In genomic region chr10:86521620-86522384, GRCh38 we compare ENCODE assay signal across 8 cellular contexts. TPM values are rescaled to one million over a fixed set of nuclear protein-coding genes. Genes with fewer than 3 reads are reported as not detected.
A peak's percentile ranks its signal among the peaks of the same experiment; 100 is the strongest.
DNase-seq lines count a peak whose midpoint lies in the region; ATAC-seq, FAIRE-seq and TF ChIP-seq lines count a peak whose summit lies in the region.

WAPL (minus strand) TSS chr10:86521792; CDS start chr10:86518069, 3,723 bp downstream.

- no peaks in the 10 kb centered on the region for H3K27me3 Mint-ChIP-seq in activated naive CD8-positive, alpha-beta T cell treated with anti-CD3 and anti-CD28 coated beads, Interleukin-2, amount 50 U/mL, for 24 hours

- H3K36me3 ChIP-seq in pancreas, result peaks cover 0 to 6% (median 0%) of the 10 kb centered on the region in 3 donors
- no peaks in the 10 kb centered on the region for H3K36me3 ChIP-seq in thyroid gland

- H3K27me3 ChIP-seq in pancreas (no peaks in the 10 kb centered on the region), thyroid gland (no peaks in the 10 kb centered on the region)

- H3K9me3 ChIP-seq in pancreas (no peaks in the 10 kb centered on the region), thyroid gland (no peaks in the 10 kb centered on the region)

- intact Hi-C loops in Right ventricle myocardium superior (cut with DNase I) (loop anchor here (10.0 kb wide), 1 partner anchor 63 kb away; no protein-coding TSS in a partner anchor), pancreas (cut with DNase I) (no loop called here), thyroid gland (cut with DNase I) (loop anchor here (5.0 kb wide), 2 partner anchors 65 to 120 kb away; no protein-coding TSS in a partner anchor)

- H3K9me3 Mint-ChIP-seq in activated naive CD8-positive, alpha-beta T cell treated with anti-CD3 and anti-CD28 coated beads, Interleukin-2, amount 50 U/mL, for 24 hours, result no peaks in the 10 kb centered on the region

- FAIRE-seq in GM12891 (lab: Jason Lieb, UNC) (peak; percentile 97), pancreas (lab: Jason Lieb, UNC) (no peak)

- ATAC-seq in HG02763 (IDR thresholded peaks at IDR 0.05; ENCODE audit: unreplicated experiment) (peak; percentile 97), Right ventricle myocardium superior (ENCODE audit: poor library complexity) (peak; percentile 99), pancreas (peak; percentile 96 to 99 (median 98))
- peak; percentile 96 for ATAC-seq in activated naive CD8-positive, alpha-beta T cell treated with anti-CD3 and anti-CD28 coated beads, Interleukin-2, amount 50 U/mL, for 24 hours

- TF ChIP-seq POLR2A in GM12891 (IDR thresholded peaks at IDR 0.05; ENCODE audit: low read depth, low read length) (peak; percentile 50), thyroid gland (IDR thresholded peaks at IDR 0.05) (peak; percentile 8 to 89)

- H3K36me3 Mint-ChIP-seq in activated naive CD8-positive, alpha-beta T cell treated with anti-CD3 and anti-CD28 coated beads, Interleukin-2, amount 50 U/mL, for 24 hours (ENCODE audit: low read depth), result peaks cover 31% of the 10 kb centered on the region

- TF ChIP-seq CTCF in pancreas (IDR thresholded peaks at IDR 0.05), result no peak
- TF ChIP-seq CTCF in thyroid gland (IDR thresholded peaks at IDR 0.05), result no peak

- H3K4me3 ChIP-seq in pancreas, result peak within 1 kb of the TSS; percentile 92 to 98 (median 96)
- H3K4me3 ChIP-seq in thyroid gland (replicated peaks in 1 of 3), result peak within 1 kb of the TSS; percentile 79 to 97 (median 96)

- H3K4me1 ChIP-seq in pancreas, result peaks cover 13 to 48% (median 35%) of the 10 kb centered on the region in 3 donors
- peaks cover 57 to 68% of the 10 kb centered on the region in 2 donors for H3K4me1 ChIP-seq in thyroid gland

- peak within 1 kb of the TSS; percentile 89 for H3K4me3 Mint-ChIP-seq in activated naive CD8-positive, alpha-beta T cell treated with anti-CD3 and anti-CD28 coated beads, Interleukin-2, amount 50 U/mL, for 24 hours

- peaks cover 66% of the 10 kb centered on the region for H3K4me1 Mint-ChIP-seq in activated naive CD8-positive, alpha-beta T cell treated with anti-CD3 and anti-CD28 coated beads, Interleukin-2, amount 50 U/mL, for 24 hours

- H3K27ac ChIP-seq in pancreas (peak within 1 kb of the TSS; percentile 92 to 96 (median 94)), thyroid gland (peak within 1 kb of the TSS; percentile 85 to 97 (median 89))

- DNase-seq in GM12891 (ENCODE audit: insufficient read length, low spot score), result peak; percentile 98
- peak; percentile 89 to 93 (median 90) for DNase-seq in NCI-H1417 (lab: John Stamatoyannopoulos, UW)
- peak; percentile 90 for DNase-seq in SW480 (ENCODE audit: low spot score)
- DNase-seq in activated naive CD8-positive, alpha-beta T cell treated with anti-CD3 and anti-CD28 coated beads, Interleukin-2, amount 50 U/mL, for 24 hours, result peak; percentile 95
- peak; percentile 97 for DNase-seq in Right ventricle myocardium superior
- peak; percentile 93 to 99 (median 96) for DNase-seq in pancreas
- DNase-seq in thyroid gland, result peak; percentile 96 to 97

- H3K27ac Mint-ChIP-seq in activated naive CD8-positive, alpha-beta T cell treated with anti-CD3 and anti-CD28 coated beads, Interleukin-2, amount 50 U/mL, for 24 hours, result peak within 1 kb of the TSS; percentile 89

- WGBS in pancreas, 2 donors, result 0 to 1% methylated on average over 75 to 91 of the region's 91 CpGs
- WGBS in thyroid gland, 2 donors, result 0 to 1% methylated on average over 41 to 47 of the region's 91 CpGs

TF ChIP-seq in GM12891, 5 proteins besides CTCF, POLR2A, EP300 and RAD21:
- TF ChIP-seq SPI1 (IDR thresholded peaks at IDR 0.05; ENCODE audit: low read depth, low read length), result no peak
- peak; percentile 69; the same call in 1 of the 2 replicates for TF ChIP-seq POLR2AphosphoS5 (IDR thresholded peaks at IDR 0.05; ENCODE audit: low read depth, low read length)
- 0 out of 2 replicates have a peak, but pooled peaks have one; percentile 16 for TF ChIP-seq POU2F2 (IDR thresholded peaks at IDR 0.05; ENCODE audit: low read depth, low read length)
- peak; percentile 61 for TF ChIP-seq TAF1 (IDR thresholded peaks at IDR 0.05; ENCODE audit: low read depth, low read length)

RNA-seq across cellular contexts. Expression of gene WAPL, which starts in this region (rescaled TPM):
- 22.8 TPM for polyA plus RNA-seq in GM12891 (2012; ENCODE audit: low read depth, missing spikeins)
- total RNA-seq in Right ventricle myocardium superior (19.7 TPM), pancreas (10 to 100 TPM; 10.8 to 22.0 (median 13.5) TPM), thyroid gland (10 to 100 TPM; 44.2 to 62.1 (median 51.7) TPM)
- 10 to 100 TPM in 1 of 2 donors, 1 to 10 TPM in 1; 7.1 to 11.8 TPM for polyA plus RNA-seq in pancreas

Comparison
In these comparisons a context has a peak if more than half of its experiments do, and no peak if none do; other contexts are left out.
1. Peak in every context shown above with its lines: DNase-seq, ATAC-seq, H3K4me3 ChIP-seq and H3K27ac ChIP-seq.
2. intact Hi-C loops: an anchor here in Right ventricle myocardium superior (10.0 kb wide) and thyroid gland (5.0 kb wide); none called in pancreas.